ENCODE assay signal across 10 cellular contexts in genomic region chr1:155168456-155169210, GRCh38. TPM values are rescaled to one million over a fixed set of nuclear protein-coding genes. Genes with fewer than 3 reads are reported as not detected.
DNase-seq lines count a peak whose midpoint lies in the region; ATAC-seq, FAIRE-seq and TF ChIP-seq lines count a peak whose summit lies in the region.
"Had no signal": no experiment of that assay in that cellular context is flagged by ENCODE, and none has a peak within 500 bp of the region (broad histone marks: within the 10 kb centered on the region; RNA-seq: fewer than 3 reads in every experiment).

No MANE protein-coding gene starts in this region.

- TF ChIP-seq CTCF in HepG2 (CRISPR knock-in tag; IDR thresholded peaks at IDR 0.05) = no peak
- TF ChIP-seq CTCF in right lobe of liver (IDR thresholded peaks at IDR 0.05) = no peak
- no peak for TF ChIP-seq CTCF in WERI-Rb-1 (IDR thresholded peaks at IDR 0.05; ENCODE audit: low read depth, low read length)
- no peak for TF ChIP-seq CTCF in glutamatergic neuron (IDR thresholded peaks at IDR 0.05; ENCODE audit: partially characterized antibody, unreplicated experiment)
- no peak for TF ChIP-seq CTCF in MM.1S (IDR thresholded peaks at IDR 0.05; ENCODE audit: low read length)

- H3K9ac ChIP-seq in HepG2 (ENCODE audit: insufficient read depth, low read depth, low read length) (no peak overlapping the region), MM.1S (ENCODE audit: low read length) (no peak overlapping the region)

- intact Hi-C loops in HepG2 (cut with micrococcal nuclease; ENCODE audit: unreplicated experiment) (no loop called here), right lobe of liver (cut with DNase I) (loop anchor here (5.0 kb wide), 1 partner anchor 76 kb away; no protein-coding TSS in a partner anchor)

- H3K9me3 Mint-ChIP-seq in glutamatergic neuron (ENCODE audit: unreplicated experiment) (peaks cover 12% of the 10 kb centered on the region), T-cell (no peaks in the 10 kb centered on the region)

- in situ Hi-C loops in HepG2 (cut with HindIII; ENCODE audit: extremely low pct_ligation_motif_present, low pct_unique_long_range_greater_than_20kb) = loop anchor here (5.0 kb wide), 1 partner anchor 76 kb away; no protein-coding TSS in a partner anchor

- no peak for TF ChIP-seq RAD21 in HepG2 (CRISPR knock-in tag; IDR thresholded peaks at IDR 0.05)

- H3K27me3 ChIP-seq in HepG2 (ENCODE audit: control insufficient read depth in 1 of 2, insufficient read depth in 2 of 2, low read length in 2 of 2) = 0 out of 5 replicates have a peak, but pooled peaks cover 0 to 8% of the 10 kb centered on the region in 2 experiments
- H3K27me3 ChIP-seq in right lobe of liver = no peaks in the 10 kb centered on the region
- no peaks in the 10 kb centered on the region for H3K27me3 ChIP-seq in WERI-Rb-1 (ENCODE audit: insufficient read depth, low read depth, severe bottlenecking)
- peaks cover under 1% of the 10 kb centered on the region; the same call in 1 of the 2 replicates for H3K27me3 ChIP-seq in MM.1S (replicated peaks; ENCODE audit: insufficient read depth, low read length)
- H3K27me3 ChIP-seq: BE2C, SJCRH30 had no signal

- H3K27me3 Mint-ChIP-seq in glutamatergic neuron (ENCODE audit: unreplicated experiment) (peaks cover 16% of the 10 kb centered on the region), T-cell (no peaks in the 10 kb centered on the region)

- H3K9me2 ChIP-seq in MM.1S (replicated peaks; ENCODE audit: insufficient read depth, low read length) = no peaks in the 10 kb centered on the region

- H2AFZ ChIP-seq in HepG2 (ENCODE audit: low read length) = no peak overlapping the region
- H2AFZ ChIP-seq in MM.1S (ENCODE audit: low read length) = no peak overlapping the region

- TF ChIP-seq EP300 in HepG2 (IDR thresholded peaks at IDR 0.05; ENCODE audit: low read depth in 2 of 2, low read length in 2 of 2) = no peak
- no peak for TF ChIP-seq EP300 in HepG2 (CRISPR knock-in tag; IDR thresholded peaks at IDR 0.05; ENCODE audit: borderline replicate concordance)

- H3K4me3 ChIP-seq in HepG2 (replicated peaks in 1 of 3; ENCODE audit: insufficient read depth in 1 of 3, low read depth in 2 of 3, low read length in 3 of 3) = no peak overlapping the region
- no peak overlapping the region for H3K4me3 ChIP-seq in right lobe of liver
- H3K4me3 ChIP-seq in WERI-Rb-1 (ENCODE audit: low read depth, low read length) = no peak overlapping the region
- no peak overlapping the region for H3K4me3 ChIP-seq in MM.1S (ENCODE audit: low read length)

- H3F3A ChIP-seq in MM.1S (ENCODE audit: insufficient read depth, low read length) = 0 out of 2 replicates have a peak, but pooled peaks cover 5% of the 10 kb centered on the region

- BruUV-seq in HepG2 (replicated peaks; lab: Mats Ljungman, UMichigan) = no TSS peak

- H3K4me2 ChIP-seq in HepG2 (ENCODE audit: low read depth, low read length) (no peak overlapping the region), MM.1S (ENCODE audit: low read depth, low read length) (no peak overlapping the region)

- WGBS in HepG2 (ENCODE audit: low lambda C conversion rate) = 95% methylated on average over 10 of the region's 10 CpGs
- 72% methylated on average over 3 of the region's 10 CpGs for WGBS in right lobe of liver (ENCODE audit: insufficient coverage, low coverage, low lambda C conversion rate, missing lambda C conversion rate)

- ATAC-seq in HepG2 = no peak
- no peak for ATAC-seq in right lobe of liver
- no peak for ATAC-seq in T-cell (replicated peaks in 1 of 4)
- no peak for ATAC-seq in HG02885 (IDR thresholded peaks at IDR 0.05; ENCODE audit: poor library complexity, unreplicated experiment)

- H3K4me3 Mint-ChIP-seq in glutamatergic neuron (ENCODE audit: unreplicated experiment) (peak overlapping the region; percentile 10), T-cell (no peak overlapping the region)

- H3K79me2 ChIP-seq in HepG2 (ENCODE audit: insufficient read depth, low read length) (peaks cover 10% of the 10 kb centered on the region), MM.1S (ENCODE audit: low read length) (peaks cover 18% of the 10 kb centered on the region)

- peaks cover 0 to 12% of the 10 kb centered on the region in 2 experiments; a peak in 2 of 5 replicates for H3K36me3 ChIP-seq in HepG2 (replicated peaks in 1 of 2; ENCODE audit: control insufficient read depth in 1 of 2, insufficient read depth in 2 of 2, low read length in 2 of 2)
- H3K36me3 ChIP-seq in right lobe of liver = peaks cover 0 to 10% (median 5%) of the 10 kb centered on the region in 4 donors
- H3K36me3 ChIP-seq in WERI-Rb-1 = peaks cover 23% of the 10 kb centered on the region
- no peaks in the 10 kb centered on the region for H3K36me3 ChIP-seq in MM.1S (replicated peaks; ENCODE audit: insufficient read depth, low read length)
- H3K36me3 ChIP-seq: BE2C, SJCRH30 had no signal

- no peak; a peak in 1 of 4 replicates for TF ChIP-seq POLR2A in HepG2 (IDR thresholded peaks at IDR 0.05; ENCODE audit: insufficient read depth in 1 of 2, low read depth in 2 of 2, low read length in 2 of 2)
- TF ChIP-seq POLR2A in right lobe of liver (IDR thresholded peaks at IDR 0.05) = no peak

- H3K4me1 ChIP-seq in HepG2 (ENCODE audit: insufficient read depth, low read length) = peaks cover 40% of the 10 kb centered on the region
- H3K4me1 ChIP-seq in right lobe of liver = peaks cover 0 to 7% (median 2%) of the 10 kb centered on the region in 4 donors
- peaks cover 14% of the 10 kb centered on the region for H3K4me1 ChIP-seq in MM.1S (ENCODE audit: low read length)
- H3K4me1 ChIP-seq: HAP-1 had no signal

- H3K27ac Mint-ChIP-seq in glutamatergic neuron (ENCODE audit: unreplicated experiment) (peak overlapping the region; percentile 62), T-cell (no peak overlapping the region)

- H3K4me1 Mint-ChIP-seq in glutamatergic neuron (ENCODE audit: low read depth, unreplicated experiment) = peaks cover 17% of the 10 kb centered on the region
- H3K4me1 Mint-ChIP-seq in T-cell = peaks cover 32 to 35% (median 33%) of the 10 kb centered on the region in 3 donors

- H3K36me3 Mint-ChIP-seq in glutamatergic neuron (ENCODE audit: unreplicated experiment) (no peaks in the 10 kb centered on the region), T-cell (peaks cover 10% of the 10 kb centered on the region)

- CTCF ChIA-PET in HepG2 (lab: Yijun Ruan, JAX; ENCODE audit: low intra/inter-chr PET ratio, low total read pairs) = interaction anchor here (0.7 to 5.3 kb wide), 9 partner anchors 33 to 106 kb away, joined by 3 to 165 read pairs (median 6); partner anchors contain the start of genes EFNA1 and SLC50A1
- CTCF ChIA-PET in T-cell (lab: Charles Lee) = interaction anchor here (0.5 to 3.4 kb wide), 7 partner anchors 9 to 95 kb away, joined by 3 to 29 read pairs (median 4); no protein-coding TSS in a partner anchor

- DNase-seq in HepG2 (ENCODE audit: low spot score) (no peak), right lobe of liver (no peak), WERI-Rb-1 (peak; percentile 14), glutamatergic neuron (no peak), MM.1S (no peak), T-cell (no peak)

- FAIRE-seq in HepG2 (lab: Jason Lieb, UNC) = no peak

- POLR2A ChIA-PET in HepG2 (lab: Yijun Ruan, JAX) (interaction anchor here (0.6 to 5.9 kb wide), 4 partner anchors 37 to 80 kb away, joined by 3 to 56 read pairs (median 16); partner anchors contain the start of gene EFNA1), T-cell (lab: Charles Lee) (no interaction called here)

- H4K20me1 ChIP-seq in HepG2 (ENCODE audit: insufficient read depth, low read length) (no peaks in the 10 kb centered on the region), MM.1S (ENCODE audit: insufficient read depth, low read length) (no peaks in the 10 kb centered on the region)

- no peaks in the 10 kb centered on the region for H3K9me3 ChIP-seq in HepG2 (ENCODE audit: low read length)
- H3K9me3 ChIP-seq in right lobe of liver = no peaks in the 10 kb centered on the region
- H3K9me3 ChIP-seq in WERI-Rb-1 (ENCODE audit: severe bottlenecking) = peaks cover 2% of the 10 kb centered on the region
- no peaks in the 10 kb centered on the region for H3K9me3 ChIP-seq in MM.1S (replicated peaks; ENCODE audit: insufficient read depth, low read length)
- H3K9me3 ChIP-seq: BE2C, HAP-1, SJCRH30 had no signal

- H3K27ac ChIP-seq in HepG2 (ENCODE audit: extremely low read length, insufficient read depth, low read length) (no peak overlapping the region), right lobe of liver (no peak overlapping the region), WERI-Rb-1 (no peak overlapping the region), MM.1S (ENCODE audit: low read length) (no peak overlapping the region)
- H3K27ac ChIP-seq: SJCRH30 had no signal

RNA-seq across cellular contexts. Expression of gene KRTCAP2, which starts 4.5 kb away (rescaled TPM):
- total RNA-seq in HepG2 (2016; rRNA removed; fragmentation: Illumina TruSeq; extraction: Trizol) = 48.5 and 79.4 TPM in 2 replicates
- total RNA-seq in HepG2 (2016; cell fraction: cytosol; rRNA removed; fragmentation: Illumina TruSeq; extraction: Trizol; ENCODE audit: low read depth) = 40.0 and 49.4 TPM in 2 replicates
- 40.7 and 78.5 TPM in 2 replicates for total RNA-seq in HepG2 (2016; cell fraction: insoluble cytoplasmic fraction; rRNA removed; fragmentation: Illumina TruSeq; extraction: Trizol)
- total RNA-seq in HepG2 (2016; cell fraction: membrane; rRNA removed; fragmentation: Illumina TruSeq; extraction: Trizol) = 33.6 and 41.0 TPM in 2 replicates
- total RNA-seq in HepG2 (2016; cell fraction: nucleus; rRNA removed; fragmentation: Illumina TruSeq; extraction: Trizol) = 50.0 and 52.6 TPM in 2 replicates
- 77.3 and 89.3 TPM in 2 replicates for polyA plus RNA-seq in HepG2 (2011; rRNA removed)
- polyA plus RNA-seq in HepG2 (2011; cell fraction: cytosol; rRNA removed) = 125 and 155 TPM in 2 replicates
- polyA plus RNA-seq in HepG2 (2011; cell fraction: nucleus; rRNA removed) = 119 and 133 TPM in 2 replicates
- polyA plus RNA-seq in HepG2 (2012) = 73.3 and 73.7 TPM in 2 replicates
- 64.6 and 72.6 TPM in 2 replicates for polyA plus RNA-seq in HepG2 (2016; cell fraction: cytosol; fragmentation: Illumina TruSeq; extraction: Trizol; ENCODE audit: low read depth)
- polyA plus RNA-seq in HepG2 (2016; cell fraction: insoluble cytoplasmic fraction; fragmentation: Illumina TruSeq; extraction: Trizol; ENCODE audit: low read depth) = 47.5 and 61.4 TPM in 2 replicates
- polyA plus RNA-seq in HepG2 (2016; cell fraction: membrane; fragmentation: Illumina TruSeq; extraction: Trizol; ENCODE audit: low read depth) = 49.4 and 56.2 TPM in 2 replicates
- 120 and 121 TPM in 2 replicates for polyA plus RNA-seq in HepG2 (2016; cell fraction: nucleus; fragmentation: Illumina TruSeq; extraction: Trizol; ENCODE audit: insufficient read depth, low read depth)
- 182 and 884 TPM in 2 replicates for polyA minus RNA-seq in HepG2 (2011; rRNA and poly(A)+ RNA removed; ENCODE audit: low replicate concordance)
- polyA minus RNA-seq in HepG2 (2011; cell fraction: cytosol; rRNA and poly(A)+ RNA removed) = 27.3 and 38.2 TPM in 2 replicates
- polyA minus RNA-seq in HepG2 (2011; cell fraction: nucleus; rRNA and poly(A)+ RNA removed) = 22.9 and 23.5 TPM in 2 replicates
- total RNA-seq in right lobe of liver = 100 to 1,000 TPM in 3 of 6 experiments, 10 to 100 TPM in 3; 85.5 to 145 (median 99.9) TPM
- total RNA-seq in glutamatergic neuron (ENCODE audit: unreplicated experiment) = 108 TPM
- 100 to 1,000 TPM in 4 of 5 donors, 10 to 100 TPM in 1; 93.6 to 150 (median 138) TPM for total RNA-seq in T-cell

RNA-seq across cellular contexts. Expression of gene TRIM46, which starts 5.0 kb away (rescaled TPM):
- total RNA-seq in HepG2 (2016; rRNA removed; fragmentation: Illumina TruSeq; extraction: Trizol) (0.04 and 0.08 TPM in 2 replicates), right lobe of liver (under 1 TPM in 2 of 6 experiments, not detected in 4; 0.09 to 0.15 TPM), glutamatergic neuron (ENCODE audit: unreplicated experiment) (30.4 TPM), T-cell (10 to 100 TPM in 2 of 5 donors, 1 to 10 TPM in 3; 5.1 to 12.2 (median 9.8) TPM)
- not detected in 2 replicates for total RNA-seq in HepG2 (2016; cell fraction: cytosol; rRNA removed; fragmentation: Illumina TruSeq; extraction: Trizol; ENCODE audit: low read depth)
- 0.04 TPM in 1 of 2 replicates, not detected in the other for total RNA-seq in HepG2 (2016; cell fraction: insoluble cytoplasmic fraction; rRNA removed; fragmentation: Illumina TruSeq; extraction: Trizol)
- not detected in 2 replicates for total RNA-seq in HepG2 (2016; cell fraction: membrane; rRNA removed; fragmentation: Illumina TruSeq; extraction: Trizol)
- not detected in 2 replicates for total RNA-seq in HepG2 (2016; cell fraction: nucleus; rRNA removed; fragmentation: Illumina TruSeq; extraction: Trizol)
- polyA plus RNA-seq in HepG2 (2011; rRNA removed) = 0.09 and 0.12 TPM in 2 replicates
- 0.04 and 0.11 TPM in 2 replicates for polyA plus RNA-seq in HepG2 (2011; cell fraction: cytosol; rRNA removed)
- polyA plus RNA-seq in HepG2 (2011; cell fraction: nucleus; rRNA removed) = 0.43 and 0.47 TPM in 2 replicates
- 0.15 and 0.25 TPM in 2 replicates for polyA plus RNA-seq in HepG2 (2012)
- polyA plus RNA-seq in HepG2 (2016; cell fraction: cytosol; fragmentation: Illumina TruSeq; extraction: Trizol; ENCODE audit: low read depth) = 0.02 and 0.05 TPM in 2 replicates
- not detected in 2 replicates for polyA plus RNA-seq in HepG2 (2016; cell fraction: insoluble cytoplasmic fraction; fragmentation: Illumina TruSeq; extraction: Trizol; ENCODE audit: low read depth)
- 0.05 and 0.08 TPM in 2 replicates for polyA plus RNA-seq in HepG2 (2016; cell fraction: membrane; fragmentation: Illumina TruSeq; extraction: Trizol; ENCODE audit: low read depth)
- 0.21 TPM in 1 of 2 replicates, not detected in the other for polyA plus RNA-seq in HepG2 (2016; cell fraction: nucleus; fragmentation: Illumina TruSeq; extraction: Trizol; ENCODE audit: insufficient read depth, low read depth)
- polyA minus RNA-seq in HepG2 (2011; rRNA and poly(A)+ RNA removed; ENCODE audit: low replicate concordance) = 0.12 and 0.19 TPM in 2 replicates
- not detected in 2 replicates for polyA minus RNA-seq in HepG2 (2011; cell fraction: cytosol; rRNA and poly(A)+ RNA removed)
- polyA minus RNA-seq in HepG2 (2011; cell fraction: nucleus; rRNA and poly(A)+ RNA removed) = not detected in 2 replicates

RNA-seq across cellular contexts. Expression of gene DPM3, which starts 28.3 kb away (rescaled TPM):
- total RNA-seq in HepG2 (2016; rRNA removed; fragmentation: Illumina TruSeq; extraction: Trizol) (14.8 and 23.2 TPM in 2 replicates), right lobe of liver (100 to 1,000 TPM in 1 of 6 experiments, 10 to 100 TPM in 5; 50.4 to 106 (median 60.4) TPM), glutamatergic neuron (ENCODE audit: unreplicated experiment) (27.7 TPM), T-cell (10 to 100 TPM; 26.9 to 70.7 (median 64.5) TPM)
- total RNA-seq in HepG2 (2016; cell fraction: cytosol; rRNA removed; fragmentation: Illumina TruSeq; extraction: Trizol; ENCODE audit: low read depth) = 29.5 and 29.8 TPM in 2 replicates
- 21.9 and 28.1 TPM in 2 replicates for total RNA-seq in HepG2 (2016; cell fraction: insoluble cytoplasmic fraction; rRNA removed; fragmentation: Illumina TruSeq; extraction: Trizol)
- total RNA-seq in HepG2 (2016; cell fraction: membrane; rRNA removed; fragmentation: Illumina TruSeq; extraction: Trizol) = 14.3 and 20.6 TPM in 2 replicates
- 18.3 and 22.2 TPM in 2 replicates for total RNA-seq in HepG2 (2016; cell fraction: nucleus; rRNA removed; fragmentation: Illumina TruSeq; extraction: Trizol)
- polyA plus RNA-seq in HepG2 (2011; rRNA removed) = 53.4 and 61.7 TPM in 2 replicates
- polyA plus RNA-seq in HepG2 (2011; cell fraction: cytosol; rRNA removed) = 70.1 and 134 TPM in 2 replicates
- polyA plus RNA-seq in HepG2 (2011; cell fraction: nucleus; rRNA removed) = 64.8 and 67.2 TPM in 2 replicates
- polyA plus RNA-seq in HepG2 (2012) = 39.2 and 68.2 TPM in 2 replicates
- 29.6 and 50.5 TPM in 2 replicates for polyA plus RNA-seq in HepG2 (2016; cell fraction: cytosol; fragmentation: Illumina TruSeq; extraction: Trizol; ENCODE audit: low read depth)
- polyA plus RNA-seq in HepG2 (2016; cell fraction: insoluble cytoplasmic fraction; fragmentation: Illumina TruSeq; extraction: Trizol; ENCODE audit: low read depth) = 22.4 and 23.3 TPM in 2 replicates
- 19.9 and 24.8 TPM in 2 replicates for polyA plus RNA-seq in HepG2 (2016; cell fraction: membrane; fragmentation: Illumina TruSeq; extraction: Trizol; ENCODE audit: low read depth)
- 44.3 and 46.0 TPM in 2 replicates for polyA plus RNA-seq in HepG2 (2016; cell fraction: nucleus; fragmentation: Illumina TruSeq; extraction: Trizol; ENCODE audit: insufficient read depth, low read depth)
- 23.2 and 26.3 TPM in 2 replicates for polyA minus RNA-seq in HepG2 (2011; rRNA and poly(A)+ RNA removed; ENCODE audit: low replicate concordance)
- 9.3 and 10.7 TPM in 2 replicates for polyA minus RNA-seq in HepG2 (2011; cell fraction: cytosol; rRNA and poly(A)+ RNA removed)
- polyA minus RNA-seq in HepG2 (2011; cell fraction: nucleus; rRNA and poly(A)+ RNA removed) = 3.2 and 5.7 TPM in 2 replicates

RNA-seq across cellular contexts. Expression of gene SLC50A1, which starts 33.0 kb away (rescaled TPM):
- total RNA-seq in HepG2 (2016; rRNA removed; fragmentation: Illumina TruSeq; extraction: Trizol) = 16.4 and 22.5 TPM in 2 replicates
- total RNA-seq in HepG2 (2016; cell fraction: cytosol; rRNA removed; fragmentation: Illumina TruSeq; extraction: Trizol; ENCODE audit: low read depth) = 19.6 and 29.0 TPM in 2 replicates
- total RNA-seq in HepG2 (2016; cell fraction: insoluble cytoplasmic fraction; rRNA removed; fragmentation: Illumina TruSeq; extraction: Trizol) = 14.6 and 22.8 TPM in 2 replicates
- 30.5 and 34.4 TPM in 2 replicates for total RNA-seq in HepG2 (2016; cell fraction: membrane; rRNA removed; fragmentation: Illumina TruSeq; extraction: Trizol)
- 13.0 and 15.2 TPM in 2 replicates for total RNA-seq in HepG2 (2016; cell fraction: nucleus; rRNA removed; fragmentation: Illumina TruSeq; extraction: Trizol)
- 46.8 and 49.5 TPM in 2 replicates for polyA plus RNA-seq in HepG2 (2011; rRNA removed)
- polyA plus RNA-seq in HepG2 (2011; cell fraction: cytosol; rRNA removed) = 53.5 and 57.9 TPM in 2 replicates
- polyA plus RNA-seq in HepG2 (2011; cell fraction: nucleus; rRNA removed) = 18.6 and 21.1 TPM in 2 replicates
- 26.3 and 27.0 TPM in 2 replicates for polyA plus RNA-seq in HepG2 (2012)
- polyA plus RNA-seq in HepG2 (2016; cell fraction: cytosol; fragmentation: Illumina TruSeq; extraction: Trizol; ENCODE audit: low read depth) = 24.2 and 36.2 TPM in 2 replicates
- polyA plus RNA-seq in HepG2 (2016; cell fraction: insoluble cytoplasmic fraction; fragmentation: Illumina TruSeq; extraction: Trizol; ENCODE audit: low read depth) = 20.1 and 21.0 TPM in 2 replicates
- 29.7 and 39.9 TPM in 2 replicates for polyA plus RNA-seq in HepG2 (2016; cell fraction: membrane; fragmentation: Illumina TruSeq; extraction: Trizol; ENCODE audit: low read depth)
- polyA plus RNA-seq in HepG2 (2016; cell fraction: nucleus; fragmentation: Illumina TruSeq; extraction: Trizol; ENCODE audit: insufficient read depth, low read depth) = 35.6 and 36.4 TPM in 2 replicates
- 40.9 and 59.1 TPM in 2 replicates for polyA minus RNA-seq in HepG2 (2011; rRNA and poly(A)+ RNA removed; ENCODE audit: low replicate concordance)
- polyA minus RNA-seq in HepG2 (2011; cell fraction: cytosol; rRNA and poly(A)+ RNA removed) = 12.3 and 19.1 TPM in 2 replicates
- 7.8 and 9.8 TPM in 2 replicates for polyA minus RNA-seq in HepG2 (2011; cell fraction: nucleus; rRNA and poly(A)+ RNA removed)
- 10 to 100 TPM; 16.2 to 28.1 (median 24.4) TPM for total RNA-seq in right lobe of liver
- total RNA-seq in glutamatergic neuron (ENCODE audit: unreplicated experiment) = 8.6 TPM
- 10 to 100 TPM; 20.7 to 34.9 (median 30.8) TPM for total RNA-seq in T-cell

RNA-seq across cellular contexts. Expression of gene THBS3, which starts 39.1 kb away (rescaled TPM):
- total RNA-seq in HepG2 (2016; rRNA removed; fragmentation: Illumina TruSeq; extraction: Trizol) = 0.39 and 0.86 TPM in 2 replicates
- 0.30 TPM in 1 of 2 replicates, not detected in the other for total RNA-seq in HepG2 (2016; cell fraction: cytosol; rRNA removed; fragmentation: Illumina TruSeq; extraction: Trizol; ENCODE audit: low read depth)
- 0.77 and 0.95 TPM in 2 replicates for total RNA-seq in HepG2 (2016; cell fraction: insoluble cytoplasmic fraction; rRNA removed; fragmentation: Illumina TruSeq; extraction: Trizol)
- 0.22 and 0.45 TPM in 2 replicates for total RNA-seq in HepG2 (2016; cell fraction: membrane; rRNA removed; fragmentation: Illumina TruSeq; extraction: Trizol)
- 0.94 and 1.8 TPM in 2 replicates for total RNA-seq in HepG2 (2016; cell fraction: nucleus; rRNA removed; fragmentation: Illumina TruSeq; extraction: Trizol)
- polyA plus RNA-seq in HepG2 (2011; rRNA removed) = 3.6 and 4.4 TPM in 2 replicates
- polyA plus RNA-seq in HepG2 (2011; cell fraction: cytosol; rRNA removed) = 1.5 and 1.8 TPM in 2 replicates
- polyA plus RNA-seq in HepG2 (2011; cell fraction: nucleus; rRNA removed) = 19.9 and 26.8 TPM in 2 replicates
- 2.1 and 2.4 TPM in 2 replicates for polyA plus RNA-seq in HepG2 (2012)
- 0.14 and 0.26 TPM in 2 replicates for polyA plus RNA-seq in HepG2 (2016; cell fraction: cytosol; fragmentation: Illumina TruSeq; extraction: Trizol; ENCODE audit: low read depth)
- polyA plus RNA-seq in HepG2 (2016; cell fraction: insoluble cytoplasmic fraction; fragmentation: Illumina TruSeq; extraction: Trizol; ENCODE audit: low read depth) = 0.29 and 0.60 TPM in 2 replicates
- 0.10 and 0.31 TPM in 2 replicates for polyA plus RNA-seq in HepG2 (2016; cell fraction: membrane; fragmentation: Illumina TruSeq; extraction: Trizol; ENCODE audit: low read depth)
- polyA plus RNA-seq in HepG2 (2016; cell fraction: nucleus; fragmentation: Illumina TruSeq; extraction: Trizol; ENCODE audit: insufficient read depth, low read depth) = 3.1 and 4.9 TPM in 2 replicates
- 2.9 and 6.9 TPM in 2 replicates for polyA minus RNA-seq in HepG2 (2011; rRNA and poly(A)+ RNA removed; ENCODE audit: low replicate concordance)
- 1.4 and 1.5 TPM in 2 replicates for polyA minus RNA-seq in HepG2 (2011; cell fraction: cytosol; rRNA and poly(A)+ RNA removed)
- polyA minus RNA-seq in HepG2 (2011; cell fraction: nucleus; rRNA and poly(A)+ RNA removed) = 2.7 and 3.4 TPM in 2 replicates
- total RNA-seq in right lobe of liver = 10 to 100 TPM in 3 of 6 experiments, 1 to 10 TPM in 3; 4.0 to 14.4 (median 10.5) TPM
- total RNA-seq in glutamatergic neuron (ENCODE audit: unreplicated experiment) = 377 TPM
- 10 to 100 TPM; 24.1 to 43.9 (median 34.0) TPM for total RNA-seq in T-cell

Comparison
In these comparisons a context has a peak if more than half of its experiments do, and no peak if none do; other contexts are left out.
1. RNA of gene TRIM46, which starts 5.0 kb away (total RNA-seq): 30.4 TPM in glutamatergic neuron (single experiment) and 5.1 to 12.2 TPM in T-cell; 0.09 to 0.15 TPM in right lobe of liver and 0.04 to 0.08 TPM in HepG2; every median in the first group is over 4 times any median in the second.